In the genomic region with DNA sequence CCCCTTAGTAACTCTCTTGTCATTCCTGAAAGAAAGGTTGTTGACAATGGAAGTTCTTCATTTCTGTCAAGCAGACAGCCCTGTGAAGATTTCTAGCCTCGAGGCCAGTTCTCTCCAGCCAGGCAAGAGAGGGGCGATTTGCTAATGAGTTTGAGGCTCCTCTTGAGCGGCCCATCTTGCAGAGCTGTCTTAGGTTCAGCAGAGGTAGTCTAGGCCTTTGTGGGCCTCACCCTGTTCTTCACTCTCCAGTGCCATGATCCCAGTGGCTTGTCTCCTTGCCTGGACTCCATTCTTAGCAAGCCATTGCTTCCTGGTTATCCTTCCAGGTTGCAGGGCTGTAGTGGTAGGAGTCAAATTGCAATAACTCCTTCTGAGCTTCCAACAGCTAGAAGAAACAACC, we compare ENCODE assay signal across 1 cellular context.
TF ChIP-seq lines count a peak whose summit lies in the region.

No MANE protein-coding gene starts in this region.

TF ChIP-seq in H1, 55 proteins besides CTCF, POLR2A, EP300 and RAD21:
- TF ChIP-seq TCF12 (IDR thresholded peaks at IDR 0.05; ENCODE audit: low read depth, low read length), result no peak
- TF ChIP-seq, protein P1, sequence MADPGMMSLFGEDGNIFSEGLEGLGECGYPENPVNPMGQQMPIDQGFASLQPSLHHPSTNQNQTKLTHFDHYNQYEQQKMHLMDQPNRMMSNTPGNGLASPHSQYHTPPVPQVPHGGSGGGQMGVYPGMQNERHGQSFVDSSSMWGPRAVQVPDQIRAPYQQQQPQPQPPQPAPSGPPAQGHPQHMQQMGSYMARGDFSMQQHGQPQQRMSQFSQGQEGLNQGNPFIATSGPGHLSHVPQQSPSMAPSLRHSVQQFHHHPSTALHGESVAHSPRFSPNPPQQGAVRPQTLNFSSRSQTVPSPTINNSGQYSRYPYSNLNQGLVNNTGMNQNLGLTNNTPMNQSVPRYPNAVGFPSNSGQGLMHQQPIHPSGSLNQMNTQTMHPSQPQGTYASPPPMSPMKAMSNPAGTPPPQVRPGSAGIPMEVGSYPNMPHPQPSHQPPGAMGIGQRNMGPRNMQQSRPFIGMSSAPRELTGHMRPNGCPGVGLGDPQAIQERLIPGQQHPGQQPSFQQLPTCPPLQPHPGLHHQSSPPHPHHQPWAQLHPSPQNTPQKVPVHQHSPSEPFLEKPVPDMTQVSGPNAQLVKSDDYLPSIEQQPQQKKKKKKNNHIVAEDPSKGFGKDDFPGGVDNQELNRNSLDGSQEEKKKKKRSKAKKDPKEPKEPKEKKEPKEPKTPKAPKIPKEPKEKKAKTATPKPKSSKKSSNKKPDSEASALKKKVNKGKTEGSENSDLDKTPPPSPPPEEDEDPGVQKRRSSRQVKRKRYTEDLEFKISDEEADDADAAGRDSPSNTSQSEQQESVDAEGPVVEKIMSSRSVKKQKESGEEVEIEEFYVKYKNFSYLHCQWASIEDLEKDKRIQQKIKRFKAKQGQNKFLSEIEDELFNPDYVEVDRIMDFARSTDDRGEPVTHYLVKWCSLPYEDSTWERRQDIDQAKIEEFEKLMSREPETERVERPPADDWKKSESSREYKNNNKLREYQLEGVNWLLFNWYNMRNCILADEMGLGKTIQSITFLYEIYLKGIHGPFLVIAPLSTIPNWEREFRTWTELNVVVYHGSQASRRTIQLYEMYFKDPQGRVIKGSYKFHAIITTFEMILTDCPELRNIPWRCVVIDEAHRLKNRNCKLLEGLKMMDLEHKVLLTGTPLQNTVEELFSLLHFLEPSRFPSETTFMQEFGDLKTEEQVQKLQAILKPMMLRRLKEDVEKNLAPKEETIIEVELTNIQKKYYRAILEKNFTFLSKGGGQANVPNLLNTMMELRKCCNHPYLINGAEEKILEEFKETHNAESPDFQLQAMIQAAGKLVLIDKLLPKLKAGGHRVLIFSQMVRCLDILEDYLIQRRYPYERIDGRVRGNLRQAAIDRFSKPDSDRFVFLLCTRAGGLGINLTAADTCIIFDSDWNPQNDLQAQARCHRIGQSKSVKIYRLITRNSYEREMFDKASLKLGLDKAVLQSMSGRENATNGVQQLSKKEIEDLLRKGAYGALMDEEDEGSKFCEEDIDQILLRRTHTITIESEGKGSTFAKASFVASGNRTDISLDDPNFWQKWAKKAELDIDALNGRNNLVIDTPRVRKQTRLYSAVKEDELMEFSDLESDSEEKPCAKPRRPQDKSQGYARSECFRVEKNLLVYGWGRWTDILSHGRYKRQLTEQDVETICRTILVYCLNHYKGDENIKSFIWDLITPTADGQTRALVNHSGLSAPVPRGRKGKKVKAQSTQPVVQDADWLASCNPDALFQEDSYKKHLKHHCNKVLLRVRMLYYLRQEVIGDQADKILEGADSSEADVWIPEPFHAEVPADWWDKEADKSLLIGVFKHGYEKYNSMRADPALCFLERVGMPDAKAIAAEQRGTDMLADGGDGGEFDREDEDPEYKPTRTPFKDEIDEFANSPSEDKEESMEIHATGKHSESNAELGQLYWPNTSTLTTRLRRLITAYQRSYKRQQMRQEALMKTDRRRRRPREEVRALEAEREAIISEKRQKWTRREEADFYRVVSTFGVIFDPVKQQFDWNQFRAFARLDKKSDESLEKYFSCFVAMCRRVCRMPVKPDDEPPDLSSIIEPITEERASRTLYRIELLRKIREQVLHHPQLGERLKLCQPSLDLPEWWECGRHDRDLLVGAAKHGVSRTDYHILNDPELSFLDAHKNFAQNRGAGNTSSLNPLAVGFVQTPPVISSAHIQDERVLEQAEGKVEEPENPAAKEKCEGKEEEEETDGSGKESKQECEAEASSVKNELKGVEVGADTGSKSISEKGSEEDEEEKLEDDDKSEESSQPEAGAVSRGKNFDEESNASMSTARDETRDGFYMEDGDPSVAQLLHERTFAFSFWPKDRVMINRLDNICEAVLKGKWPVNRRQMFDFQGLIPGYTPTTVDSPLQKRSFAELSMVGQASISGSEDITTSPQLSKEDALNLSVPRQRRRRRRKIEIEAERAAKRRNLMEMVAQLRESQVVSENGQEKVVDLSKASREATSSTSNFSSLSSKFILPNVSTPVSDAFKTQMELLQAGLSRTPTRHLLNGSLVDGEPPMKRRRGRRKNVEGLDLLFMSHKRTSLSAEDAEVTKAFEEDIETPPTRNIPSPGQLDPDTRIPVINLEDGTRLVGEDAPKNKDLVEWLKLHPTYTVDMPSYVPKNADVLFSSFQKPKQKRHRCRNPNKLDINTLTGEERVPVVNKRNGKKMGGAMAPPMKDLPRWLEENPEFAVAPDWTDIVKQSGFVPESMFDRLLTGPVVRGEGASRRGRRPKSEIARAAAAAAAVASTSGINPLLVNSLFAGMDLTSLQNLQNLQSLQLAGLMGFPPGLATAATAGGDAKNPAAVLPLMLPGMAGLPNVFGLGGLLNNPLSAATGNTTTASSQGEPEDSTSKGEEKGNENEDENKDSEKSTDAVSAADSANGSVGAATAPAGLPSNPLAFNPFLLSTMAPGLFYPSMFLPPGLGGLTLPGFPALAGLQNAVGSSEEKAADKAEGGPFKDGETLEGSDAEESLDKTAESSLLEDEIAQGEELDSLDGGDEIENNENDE (IDR thresholded peaks at IDR 0.05; ENCODE audit: insufficient replicate concordance, low read length), result no peak
- TF ChIP-seq KDM4A (IDR thresholded peaks at IDR 0.05; ENCODE audit: low read depth, low read length, severe bottlenecking), result no peak
- peak; percentile 22; the same call in 1 of the 2 replicates for TF ChIP-seq TBP (IDR thresholded peaks at IDR 0.05; ENCODE audit: low read depth, low read length)
- no peak for TF ChIP-seq KDM5A (IDR thresholded peaks at IDR 0.05; ENCODE audit: low read length)
- no peak for TF ChIP-seq NANOG (IDR thresholded peaks at IDR 0.05; ENCODE audit: insufficient read depth, low read depth, low read length, poor library complexity, severe bottlenecking)
- TF ChIP-seq PHF8 (conservative IDR thresholded peaks at IDR 0.05; ENCODE audit: low read depth, low read length), result no peak
- TF ChIP-seq HDAC6 (IDR thresholded peaks at IDR 0.05; ENCODE audit: low read depth, low read length), result no peak
- TF ChIP-seq POLR2AphosphoS5 (IDR thresholded peaks at IDR 0.05; ENCODE audit: low read depth, low read length), result peak; percentile 78
- no peak for TF ChIP-seq NRF1 (IDR thresholded peaks at IDR 0.05; ENCODE audit: low read depth, low read length)
- no peak for TF ChIP-seq RXRA (IDR thresholded peaks at IDR 0.05; ENCODE audit: insufficient read depth, low read depth, low read length)
- TF ChIP-seq POU5F1 (IDR thresholded peaks at IDR 0.05; ENCODE audit: low read depth, low read length), result no peak
- TF ChIP-seq E2F6 (IDR thresholded peaks at IDR 0.05), result peak; percentile 22; the same call in 1 of the 2 replicates
